In the genomic region with DNA sequence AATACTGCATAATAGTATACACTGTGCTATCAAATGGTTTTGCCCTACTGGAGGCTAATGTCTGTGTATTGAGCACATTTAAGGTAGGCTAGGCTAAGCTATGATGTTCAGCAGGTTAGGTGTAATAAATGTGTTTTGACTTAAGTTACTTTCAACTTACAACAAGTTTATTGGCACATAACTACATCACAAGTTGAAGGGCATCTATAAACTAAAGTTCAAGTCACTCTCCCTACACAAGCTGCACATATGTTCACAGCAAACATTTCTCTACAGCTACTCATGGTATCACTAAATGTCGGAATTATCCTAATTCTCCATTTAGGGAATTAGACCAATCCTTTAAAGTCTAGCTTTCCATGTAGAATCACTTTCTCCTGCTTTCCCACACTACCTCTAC, we compare ENCODE assay signal across 15 cellular contexts. TPM values are rescaled to one million over a fixed set of nuclear protein-coding genes. Genes with fewer than 3 reads are reported as not detected.
A peak's percentile ranks its signal among the peaks of the same experiment; 100 is the strongest.
DNase-seq lines count a peak whose midpoint lies in the region; ATAC-seq, FAIRE-seq and TF ChIP-seq lines count a peak whose summit lies in the region.
"Had no signal": no experiment of that assay in that cellular context is flagged by ENCODE, and none has a peak within 500 bp of the region (broad histone marks: within the 10 kb centered on the region; RNA-seq: fewer than 3 reads in every experiment).

No MANE protein-coding gene starts in this region.

- H3K27ac ChIP-seq in K562 (ENCODE audit: extremely low read depth, low read depth, low read length): peak overlapping the region; percentile 71
- H3K27ac ChIP-seq: BLaER1 treated with 17β-estradiol and CSF1 and Interleukin-3, amounts not matched to agents 10 nM and 100 nM had no signal

- H3K9me1 ChIP-seq in K562 (ENCODE audit: control insufficient read depth, insufficient read depth, low read length): no peaks in the 10 kb centered on the region

- in situ Hi-C loops in K562 (cut with MboI): no loop called here

- no peaks in the 10 kb centered on the region for H3K9me3 Mint-ChIP-seq in stimulated activated effector memory CD8-positive, alpha-beta T cell treated with anti-CD3 and anti-CD28 coated beads, Interleukin-12 subunit alpha, Interleukin-12 subunit beta, amount 100 ng/mL, for 72 hours
- no peaks in the 10 kb centered on the region for H3K9me3 Mint-ChIP-seq in activated CD8-positive, alpha-beta T cell treated with anti-CD3 and anti-CD28 coated beads, Interleukin-2, amount 10 ng/mL, durations not matched to agents 7 days and 5 days (ENCODE audit: insufficient read depth)
- H3K9me3 Mint-ChIP-seq: CD8-positive, alpha-beta T cell; GM23338 had no signal

- POLR2A ChIA-PET in K562 (lab: Yijun Ruan, JAX): interaction anchor here (1.3 to 3.6 kb wide), 4 partner anchors 9 to 32 kb away, joined by 3 to 34 read pairs (median 8); a partner anchor contains a TSS
- POLR2A ChIA-PET in activated CD8-positive, alpha-beta T cell treated with anti-CD3 and anti-CD28 coated beads, Interleukin-2, amount 10 ng/mL, durations not matched to agents 7 days and 5 days (lab: Charles Lee): no interaction called here

- TF ChIP-seq CTCF in D721Med (IDR thresholded peaks at IDR 0.05; ENCODE audit: insufficient read depth, missing control alignments) (no peak), K562 (IDR thresholded peaks at IDR 0.05 in 2 of 3, conservative IDR thresholded peaks at IDR 0.05 in 1 of 3; ENCODE audit: insufficient read depth in 2 of 3, low read depth in 1 of 3, low read length in 3 of 3) (no peak)

- no peaks in the 10 kb centered on the region for H4K20me1 ChIP-seq in K562 (replicated peaks; ENCODE audit: control insufficient read depth, insufficient read depth, low read length)

- FAIRE-seq in D721Med (lab: Jason Lieb, UNC) (peak; percentile 80), GM12892 (lab: Jason Lieb, UNC) (peak; percentile 78), K562 (lab: Jason Lieb, UNC) (peak; percentile 63)
- FAIRE-seq: H54 had no signal

- peaks cover 29% of the 10 kb centered on the region for H3K4me1 Mint-ChIP-seq in stimulated activated effector memory CD8-positive, alpha-beta T cell treated with anti-CD3 and anti-CD28 coated beads, Interleukin-12 subunit alpha, Interleukin-12 subunit beta, amount 100 ng/mL, for 72 hours
- peaks cover 14% of the 10 kb centered on the region for H3K4me1 Mint-ChIP-seq in activated CD8-positive, alpha-beta T cell treated with anti-CD3 and anti-CD28 coated beads, Interleukin-2, amount 10 ng/mL, durations not matched to agents 7 days and 5 days (ENCODE audit: low read depth)

- BruUV-seq in K562 (replicated peaks; lab: Mats Ljungman, UMichigan): no TSS peak

- peak overlapping the region; percentile 24 for H3K27ac Mint-ChIP-seq in stimulated activated effector memory CD8-positive, alpha-beta T cell treated with anti-CD3 and anti-CD28 coated beads, Interleukin-12 subunit alpha, Interleukin-12 subunit beta, amount 100 ng/mL, for 72 hours
- H3K27ac Mint-ChIP-seq in activated CD8-positive, alpha-beta T cell treated with anti-CD3 and anti-CD28 coated beads, Interleukin-2, amount 10 ng/mL, durations not matched to agents 7 days and 5 days: no peak overlapping the region
- H3K27ac Mint-ChIP-seq: B cell; CD8-positive, alpha-beta T cell; GM23338 had no signal

- H3K27me3 Mint-ChIP-seq in activated CD8-positive, alpha-beta T cell treated with anti-CD3 and anti-CD28 coated beads, Interleukin-2, amount 10 ng/mL, durations not matched to agents 7 days and 5 days (ENCODE audit: low read depth): no peaks in the 10 kb centered on the region
- H3K27me3 Mint-ChIP-seq: B cell had no signal

- TF ChIP-seq EP300 in K562 (IDR thresholded peaks at IDR 0.05; ENCODE audit: low read length): no peak

- TF ChIP-seq POLR2A in GM12892 (IDR thresholded peaks at IDR 0.05; ENCODE audit: low read depth, low read length): no peak
- no peak for TF ChIP-seq POLR2A in K562 (conservative IDR thresholded peaks at IDR 0.05)

- H2AFZ ChIP-seq in K562 (ENCODE audit: low read depth, low read length): no peak overlapping the region
- H2AFZ ChIP-seq: GM23338 had no signal

- intact Hi-C loops in K562 (cut with micrococcal nuclease): no loop called here

- TF ChIP-seq RAD21 in K562 (CRISPR knock-in tag; conservative IDR thresholded peaks at IDR 0.05 in 1 of 2, IDR thresholded peaks at IDR 0.05 in 1 of 2): no peak

- DNase-seq in D721Med (ENCODE audit: insufficient read length, low spot score) (no peak), GM12892 (ENCODE audit: insufficient read length) (no peak), K562 (ENCODE audit: extremely low read depth in 1 of 4, low spot score in 3 of 4) (no peak), DMS 273 (lab: John Stamatoyannopoulos, UW; ENCODE audit: unreplicated experiment) (no peak)
- DNase-seq in stimulated activated effector memory CD8-positive, alpha-beta T cell treated with anti-CD3 and anti-CD28 coated beads, Interleukin-12 subunit alpha, Interleukin-12 subunit beta, amount 100 ng/mL, for 72 hours (ENCODE audit: low spot score in 2 of 2): no peak
- DNase-seq in activated CD8-positive, alpha-beta T cell treated with anti-CD3 and anti-CD28 coated beads, Interleukin-2, amount 10 ng/mL, durations not matched to agents 7 days and 5 days: no peak
- no peak for DNase-seq in stimulated activated CD4-positive, alpha-beta T cell treated with anti-CD3 and anti-CD28 coated beads, Interleukin-2, amount 100 ng/mL, for 24 hours
- DNase-seq: Calu3; CD8-positive, alpha-beta T cell; GDM1; HCEC 1CT had no signal

- peaks cover 75% of the 10 kb centered on the region for H3K79me2 ChIP-seq in K562 (ENCODE audit: control insufficient read depth, insufficient read depth, low read length)

- no peaks in the 10 kb centered on the region for H3K27me3 ChIP-seq in K562 (ENCODE audit: control insufficient read depth in 2 of 2, insufficient read depth in 2 of 2, low read length in 2 of 2)
- H3K27me3 ChIP-seq: BLaER1 treated with 17β-estradiol and CSF1 and Interleukin-3, amounts not matched to agents 10 nM and 100 nM had no signal

- no peak overlapping the region for H3K4me3 Mint-ChIP-seq in stimulated activated effector memory CD8-positive, alpha-beta T cell treated with anti-CD3 and anti-CD28 coated beads, Interleukin-12 subunit alpha, Interleukin-12 subunit beta, amount 100 ng/mL, for 72 hours
- no peak overlapping the region for H3K4me3 Mint-ChIP-seq in activated CD8-positive, alpha-beta T cell treated with anti-CD3 and anti-CD28 coated beads, Interleukin-2, amount 10 ng/mL, durations not matched to agents 7 days and 5 days
- H3K4me3 Mint-ChIP-seq: B cell; CD8-positive, alpha-beta T cell; GM23338 had no signal

- 93% methylated on average over 1 of the region's 1 CpG for WGBS in K562 (ENCODE audit: insufficient coverage, low coverage, missing lambda C conversion rate)

- peaks cover 48% of the 10 kb centered on the region for H3K36me3 Mint-ChIP-seq in stimulated activated effector memory CD8-positive, alpha-beta T cell treated with anti-CD3 and anti-CD28 coated beads, Interleukin-12 subunit alpha, Interleukin-12 subunit beta, amount 100 ng/mL, for 72 hours
- peaks cover 40% of the 10 kb centered on the region for H3K36me3 Mint-ChIP-seq in activated CD8-positive, alpha-beta T cell treated with anti-CD3 and anti-CD28 coated beads, Interleukin-2, amount 10 ng/mL, durations not matched to agents 7 days and 5 days (ENCODE audit: low read depth)

- no peak overlapping the region for H3K4me3 ChIP-seq in K562
- H3K4me3 ChIP-seq: BLaER1 treated with 17β-estradiol and CSF1 and Interleukin-3, amounts not matched to agents 10 nM and 100 nM; GM23338 had no signal

- no peaks in the 10 kb centered on the region for H3K9me3 ChIP-seq in K562 (replicated peaks; ENCODE audit: control insufficient read depth, insufficient read depth, low read depth, low read length)

- H3K4me2 ChIP-seq in K562 (ENCODE audit: insufficient read depth, low read length): peak overlapping the region; percentile 53
- H3K4me2 ChIP-seq: BLaER1 treated with 17β-estradiol and CSF1 and Interleukin-3, amounts not matched to agents 10 nM and 100 nM; GM23338 had no signal

- CTCF ChIA-PET in K562 (lab: Yijun Ruan, JAX; ENCODE audit: low intra/inter-chr PET ratio): no interaction called here
- CTCF ChIA-PET in activated CD8-positive, alpha-beta T cell treated with anti-CD3 and anti-CD28 coated beads, Interleukin-2, amount 10 ng/mL, durations not matched to agents 7 days and 5 days (lab: Charles Lee): interaction anchor here (0.7 to 1.8 kb wide), 3 partner anchors 10 to 182 kb away, joined by 3 to 11 read pairs (median 4); no protein-coding TSS in a partner anchor

- H3K4me1 ChIP-seq in K562 (replicated peaks in 1 of 2; ENCODE audit: control insufficient read depth in 2 of 2, insufficient read depth in 2 of 2, low read length in 2 of 2): peaks cover 8 to 21% of the 10 kb centered on the region in 2 experiments; a peak in 3 of 5 replicates
- H3K4me1 ChIP-seq: BLaER1 treated with 17β-estradiol and CSF1 and Interleukin-3, amounts not matched to agents 10 nM and 100 nM had no signal

- ATAC-seq in K562: peak; percentile 56
- no peak for ATAC-seq in stimulated activated effector memory CD8-positive, alpha-beta T cell treated with anti-CD3 and anti-CD28 coated beads, Interleukin-12 subunit alpha, Interleukin-12 subunit beta, amount 100 ng/mL, for 72 hours
- ATAC-seq in activated CD8-positive, alpha-beta T cell treated with anti-CD3 and anti-CD28 coated beads, Interleukin-2, amount 10 ng/mL, durations not matched to agents 7 days and 5 days: no peak
- ATAC-seq: CD8-positive, alpha-beta T cell; GM23338 had no signal

- H3K36me3 ChIP-seq in K562 (ENCODE audit: control insufficient read depth, insufficient read depth, low read length): peaks cover 59% of the 10 kb centered on the region

- peak overlapping the region in 1 of 2 experiments; percentile 22; a peak in 2 of 4 replicates for H3K9ac ChIP-seq in K562 (ENCODE audit: insufficient read depth in 1 of 2, low read depth in 2 of 2, low read length in 2 of 2)
- H3K9ac ChIP-seq: BLaER1 treated with 17β-estradiol and CSF1 and Interleukin-3, amounts not matched to agents 10 nM and 100 nM had no signal

RNA-seq across cellular contexts. Expression of a gene that starts 11.4 kb away (rescaled TPM):
- polyA plus RNA-seq in GM12892 (2012; ENCODE audit: missing spikeins): 55.2 TPM
- total RNA-seq in K562 (2011; cell fraction: chromatin; rRNA removed; ENCODE audit: low replicate concordance): 74.2 and 178 TPM in 2 replicates
- total RNA-seq in K562 (2011; cell fraction: nucleolus; rRNA removed): 34.4 and 36.5 TPM in 2 replicates
- 75.4 and 160 TPM in 2 replicates for total RNA-seq in K562 (2011; cell fraction: nucleoplasm; rRNA removed)
- total RNA-seq in K562 (2014; rRNA removed): 117 and 132 TPM in 2 replicates
- total RNA-seq in K562 (2014; rRNA removed; fragmentation: Illumina TruSeq; extraction: Trizol): 102 and 118 TPM in 2 replicates
- 76.1 and 101 TPM in 2 replicates for total RNA-seq in K562 (2015; rRNA removed; fragmentation: Illumina TruSeq; extraction: Trizol)
- 92.2 and 94.3 TPM in 2 replicates for total RNA-seq in K562 (2021)
- polyA plus RNA-seq in K562 (2011; rRNA removed): 65.1 and 71.1 TPM in 2 replicates
- 22.9 and 43.5 TPM in 2 replicates for polyA plus RNA-seq in K562 (2011; cell fraction: cytosol; rRNA removed)
- polyA plus RNA-seq in K562 (2011; cell fraction: nucleus; rRNA removed): 46.1 and 59.3 TPM in 2 replicates
- 41.6 and 51.1 TPM in 2 replicates for polyA plus RNA-seq in K562 (2012)
- polyA plus RNA-seq in K562 (2014; fragmentation: Illumina TruSeq; extraction: Trizol): 85.4 and 88.4 TPM in 2 replicates
- 10 to 100 TPM; 16.3 to 16.9 TPM for polyA plus RNA-seq in K562 (2014; fragmentation: Nextera tagmentation; extraction: Ambion mirVana)
- 74.8 and 75.6 TPM in 2 replicates for polyA plus RNA-seq in K562 (2014; rRNA removed)
- polyA minus RNA-seq in K562 (2011; rRNA and poly(A)+ RNA removed): 144 and 168 TPM in 2 replicates
- polyA minus RNA-seq in K562 (2011; cell fraction: cytosol; rRNA and poly(A)+ RNA removed): 50.1 and 63.7 TPM in 2 replicates
- 63.5 and 96.7 TPM in 2 replicates for polyA minus RNA-seq in K562 (2011; cell fraction: nucleus; rRNA and poly(A)+ RNA removed)
- 10 to 100 TPM; 54.5 to 54.9 TPM for total RNA-seq in activated CD8-positive, alpha-beta T cell treated with anti-CD3 and anti-CD28 coated beads, Interleukin-2, amount 10 ng/mL, durations not matched to agents 7 days and 5 days
